ENCODE assay signal across 2 cellular contexts in the genomic region with DNA sequence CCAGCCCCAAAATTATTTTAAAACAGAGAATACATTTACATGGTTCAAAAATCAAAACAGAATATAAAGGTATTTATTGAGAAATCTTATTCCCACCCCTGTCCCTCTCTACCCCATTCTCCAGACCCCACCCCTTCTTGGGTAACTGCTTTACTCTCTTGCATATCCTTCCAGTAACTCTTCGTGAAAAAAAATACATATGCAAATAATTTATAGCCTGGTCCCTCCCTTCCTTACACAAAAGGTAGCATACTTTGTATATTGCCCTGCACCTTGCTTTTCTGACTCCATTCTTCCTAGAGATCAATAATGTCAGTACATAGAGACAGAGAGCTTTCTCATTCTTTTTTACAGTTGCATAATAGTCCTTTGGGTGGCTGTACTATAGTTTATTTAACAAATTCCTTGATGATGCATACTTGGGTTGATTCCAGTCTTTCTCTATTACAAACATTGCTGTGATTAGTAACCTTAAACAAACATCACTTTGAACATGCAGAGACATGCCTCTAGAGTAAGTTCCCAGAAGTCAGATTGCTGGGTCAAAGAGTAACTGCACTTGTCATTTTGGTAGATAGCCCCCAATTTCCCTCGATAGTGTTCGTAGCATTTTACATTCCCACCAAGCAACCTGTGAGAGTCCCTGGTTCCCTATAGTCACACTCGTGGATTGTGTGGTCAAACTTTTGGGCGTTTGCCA.
TF ChIP-seq lines count a peak whose summit lies in the region.

No MANE protein-coding gene starts in this region.

TF ChIP-seq in A549, 52 proteins besides CTCF, POLR2A, EP300 and RAD21 (continues in another document):
- TF ChIP-seq FOSL2 (IDR thresholded peaks at IDR 0.05) (peak; percentile 89), FOSL2 (CRISPR knock-in tag; IDR thresholded peaks at IDR 0.05) (peak; percentile 97), ELK1 (IDR thresholded peaks at IDR 0.05; ENCODE audit: low read depth, low read length) (no peak), POLR2AphosphoS2 (conservative IDR thresholded peaks at IDR 0.05; ENCODE audit: low read length) (no peak), PHF8 (IDR thresholded peaks at IDR 0.05; ENCODE audit: borderline replicate concordance, low read depth) (no peak), HOXB13 (CRISPR knock-in tag; IDR thresholded peaks at IDR 0.05; ENCODE audit: low read depth) (no peak), RFX5 (IDR thresholded peaks at IDR 0.05) (no peak), ZC3H11A (IDR thresholded peaks at IDR 0.05) (no peak), HOXA7 (CRISPR knock-in tag; IDR thresholded peaks at IDR 0.05) (no peak), KDM1A (IDR thresholded peaks at IDR 0.05; ENCODE audit: low read depth) (no peak), CBX8 (IDR thresholded peaks at IDR 0.05) (no peak), TFCP2L1 (CRISPR knock-in tag; IDR thresholded peaks at IDR 0.05) (no peak), HOXB5 (CRISPR knock-in tag; IDR thresholded peaks at IDR 0.05) (no peak), RARB (CRISPR knock-in tag; IDR thresholded peaks at IDR 0.05) (no peak), MAFK (IDR thresholded peaks at IDR 0.05; ENCODE audit: partially characterized antibody) (no peak), NFE2L2 (conservative IDR thresholded peaks at IDR 0.05; ENCODE audit: low read length) (no peak), JUN (IDR thresholded peaks at IDR 0.05) (peak; percentile 88 to 93), NPAS2 (CRISPR knock-in tag; IDR thresholded peaks at IDR 0.05; ENCODE audit: borderline replicate concordance) (no peak), CHD4 (IDR thresholded peaks at IDR 0.05; ENCODE audit: borderline replicate concordance) (no peak), HMGXB4 (CRISPR knock-in tag; IDR thresholded peaks at IDR 0.05; ENCODE audit: borderline replicate concordance) (no peak), MAZ (IDR thresholded peaks at IDR 0.05; ENCODE audit: borderline replicate concordance, low read depth, low read length) (no peak), CHD2 (IDR thresholded peaks at IDR 0.05; ENCODE audit: low read length, partially characterized antibody) (no peak), FOXS1 (CRISPR knock-in tag; IDR thresholded peaks at IDR 0.05) (no peak), JUNB (IDR thresholded peaks at IDR 0.05) (peak; percentile 88), CBX2 (IDR thresholded peaks at IDR 0.05; ENCODE audit: borderline replicate concordance, low read depth) (no peak), RCOR1 (IDR thresholded peaks at IDR 0.05; ENCODE audit: low read depth, low read length) (no peak), NR3C1 (IDR thresholded peaks at IDR 0.05) (no peak), FOSB (CRISPR knock-in tag; IDR thresholded peaks at IDR 0.05) (no peak), GATA3 (IDR thresholded peaks at IDR 0.05; ENCODE audit: borderline replicate concordance) (peak; percentile 77; the same call in 1 of the 2 replicates)
- TF ChIP-seq, protein P1, sequence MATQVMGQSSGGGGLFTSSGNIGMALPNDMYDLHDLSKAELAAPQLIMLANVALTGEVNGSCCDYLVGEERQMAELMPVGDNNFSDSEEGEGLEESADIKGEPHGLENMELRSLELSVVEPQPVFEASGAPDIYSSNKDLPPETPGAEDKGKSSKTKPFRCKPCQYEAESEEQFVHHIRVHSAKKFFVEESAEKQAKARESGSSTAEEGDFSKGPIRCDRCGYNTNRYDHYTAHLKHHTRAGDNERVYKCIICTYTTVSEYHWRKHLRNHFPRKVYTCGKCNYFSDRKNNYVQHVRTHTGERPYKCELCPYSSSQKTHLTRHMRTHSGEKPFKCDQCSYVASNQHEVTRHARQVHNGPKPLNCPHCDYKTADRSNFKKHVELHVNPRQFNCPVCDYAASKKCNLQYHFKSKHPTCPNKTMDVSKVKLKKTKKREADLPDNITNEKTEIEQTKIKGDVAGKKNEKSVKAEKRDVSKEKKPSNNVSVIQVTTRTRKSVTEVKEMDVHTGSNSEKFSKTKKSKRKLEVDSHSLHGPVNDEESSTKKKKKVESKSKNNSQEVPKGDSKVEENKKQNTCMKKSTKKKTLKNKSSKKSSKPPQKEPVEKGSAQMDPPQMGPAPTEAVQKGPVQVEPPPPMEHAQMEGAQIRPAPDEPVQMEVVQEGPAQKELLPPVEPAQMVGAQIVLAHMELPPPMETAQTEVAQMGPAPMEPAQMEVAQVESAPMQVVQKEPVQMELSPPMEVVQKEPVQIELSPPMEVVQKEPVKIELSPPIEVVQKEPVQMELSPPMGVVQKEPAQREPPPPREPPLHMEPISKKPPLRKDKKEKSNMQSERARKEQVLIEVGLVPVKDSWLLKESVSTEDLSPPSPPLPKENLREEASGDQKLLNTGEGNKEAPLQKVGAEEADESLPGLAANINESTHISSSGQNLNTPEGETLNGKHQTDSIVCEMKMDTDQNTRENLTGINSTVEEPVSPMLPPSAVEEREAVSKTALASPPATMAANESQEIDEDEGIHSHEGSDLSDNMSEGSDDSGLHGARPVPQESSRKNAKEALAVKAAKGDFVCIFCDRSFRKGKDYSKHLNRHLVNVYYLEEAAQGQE (IDR thresholded peaks at IDR 0.05): no peak
- TF ChIP-seq, protein P2, sequence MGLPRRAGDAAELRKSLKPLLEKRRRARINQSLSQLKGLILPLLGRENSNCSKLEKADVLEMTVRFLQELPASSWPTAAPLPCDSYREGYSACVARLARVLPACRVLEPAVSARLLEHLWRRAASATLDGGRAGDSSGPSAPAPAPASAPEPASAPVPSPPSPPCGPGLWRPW (IDR thresholded peaks at IDR 0.05): peak; percentile 66; the same call in 1 of the 2 replicates

TF ChIP-seq in GM12878, 131 proteins besides CTCF, POLR2A, EP300 and RAD21:
- TF ChIP-seq KLF5 (IDR thresholded peaks at IDR 0.05; ENCODE audit: partially characterized antibody): no peak
- peak; percentile 54 for TF ChIP-seq RUNX3 (IDR thresholded peaks at IDR 0.05; ENCODE audit: low read length)
